19 cellular contexts compared by ENCODE assay signal in genomic region chr4:71711985-71712348, GRCh38.
"Had no signal": no experiment of that assay in that cellular context is flagged by ENCODE, and none has a peak within 500 bp of the region (broad histone marks: within the 10 kb centered on the region; RNA-seq: fewer than 3 reads in every experiment).

No MANE protein-coding gene starts in this region.

- H3K27me3 ChIP-seq: adrenal gland, pancreas, tibial artery, vagina had no signal

- H3K36me3 ChIP-seq: adrenal gland, pancreas, tibial artery, vagina had no signal

- H3K4me3 ChIP-seq: adrenal gland, pancreas, tibial artery, vagina had no signal

- H3K9me3 ChIP-seq: adrenal gland, pancreas, tibial artery, vagina had no signal

- ATAC-seq: activated CD8-positive, alpha-beta memory T cell treated with anti-CD3 and anti-CD28 coated beads, Interleukin-2, amount 10 ng/mL, durations not matched to agents 7 days and 5 days; naive thymus-derived CD4-positive, alpha-beta T cell; T-cell had no signal

- H3K27ac ChIP-seq: adrenal gland, tibial artery, vagina, VCaP had no signal

- DNase-seq: activated CD4-positive, alpha-beta T cell treated with anti-CD3 and anti-CD28 coated beads for 1 hour; activated CD4-positive, alpha-beta T cell treated with anti-CD3 and anti-CD28 coated beads, Interleukin-2, amount 50 U/mL, for 4 hours; activated CD8-positive, alpha-beta memory T cell treated with anti-CD3 and anti-CD28 coated beads, Interleukin-2, amount 10 ng/mL, durations not matched to agents 7 days and 5 days; activated naive CD4-positive, alpha-beta T cell treated with anti-CD3 and anti-CD28 coated beads for 36 hours; activated T-cell treated with anti-CD3 and anti-CD28 coated beads, Interleukin-2, amount 50 U/mL, for 1 hour; adrenal gland; cerebellar nuclear complex; effector memory CD4-positive, alpha-beta T cell; mammary epithelial cell; naive thymus-derived CD4-positive, alpha-beta T cell; pancreas; retina; stimulated activated CD4-positive, alpha-beta T cell treated with anti-CD3 and anti-CD28 coated beads, Interleukin-2, amount 100 ng/mL, for 48 hours; stimulated activated naive B cell treated with anti-CD40 and anti-IgM and Interleukin-4, amounts not matched to agents 10 μg/mL and 1 μg/mL and 100 μg/mL, for 72 hours; T-cell; T1000; tibial artery had no signal

- H3K4me1 ChIP-seq: adrenal gland, tibial artery, vagina had no signal
